Comparison of ENCODE assay signal across 8 cellular contexts in genomic region chr22:50308597-50308935, GRCh38. TPM values are rescaled to one million over a fixed set of nuclear protein-coding genes. Genes with fewer than 3 reads are reported as not detected.
DNase-seq lines count a peak whose midpoint lies in the region; ATAC-seq and TF ChIP-seq lines count a peak whose summit lies in the region.

No MANE protein-coding gene starts in this region.

- no peaks in the 10 kb centered on the region for H3K36me3 ChIP-seq in CD4-positive, CD25-positive, alpha-beta regulatory T cell (ENCODE audit: control insufficient read depth, insufficient read depth, low read length)
- no peaks in the 10 kb centered on the region for H3K36me3 ChIP-seq in muscle layer of colon (ENCODE audit: insufficient read depth, low read length)

- H3K4me3 ChIP-seq in CD4-positive, CD25-positive, alpha-beta regulatory T cell (ENCODE audit: low read depth, low read length) = no peak overlapping the region
- H3K4me3 ChIP-seq in NB4 (ENCODE audit: low read depth, low read length) (no peak overlapping the region), muscle layer of colon (ENCODE audit: low read depth in 1 of 2, low read length in 2 of 2) (no peak overlapping the region)

- H3K9ac ChIP-seq in muscle layer of colon (ENCODE audit: low read length) = no peak overlapping the region

- H3K27ac Mint-ChIP-seq in CD4-positive, CD25-positive, alpha-beta regulatory T cell = peak overlapping the region in 1 of 3 donors; percentile 80

- ATAC-seq in CD4-positive, CD25-positive, alpha-beta regulatory T cell (ENCODE audit: low read depth in 2 of 2) = no peak
- no peak for ATAC-seq in HG02981 (IDR thresholded peaks at IDR 0.05; ENCODE audit: unreplicated experiment)
- no peak for ATAC-seq in HG02642 (IDR thresholded peaks at IDR 0.05; ENCODE audit: poor library complexity, unreplicated experiment)

- no peaks in the 10 kb centered on the region for H3K27me3 ChIP-seq in CD4-positive, CD25-positive, alpha-beta regulatory T cell (ENCODE audit: control insufficient read depth, insufficient read depth, low read length)
- H3K27me3 ChIP-seq in muscle layer of colon (ENCODE audit: control insufficient read depth in 1 of 2, insufficient read depth in 2 of 2, low read length in 2 of 2) = no peaks in the 10 kb centered on the region

- TF ChIP-seq POLR2A in NB4 (IDR thresholded peaks at IDR 0.05; ENCODE audit: extremely low read depth, insufficient read length) = no peak

- peaks cover 13% of the 10 kb centered on the region for H3K4me1 ChIP-seq in CD4-positive, CD25-positive, alpha-beta regulatory T cell (ENCODE audit: control insufficient read depth, insufficient read depth, low read length, poor library complexity, severe bottlenecking)
- peaks cover 32% of the 10 kb centered on the region for H3K4me1 ChIP-seq in muscle layer of colon (ENCODE audit: insufficient read depth, low read length)

- peaks cover 26% of the 10 kb centered on the region for H3K27me3 Mint-ChIP-seq in CD4-positive, CD25-positive, alpha-beta regulatory T cell

- DNase-seq in CD4-positive, CD25-positive, alpha-beta regulatory T cell = no peak
- DNase-seq in NB4 (ENCODE audit: low read depth) (peak; percentile 93), dermis blood vessel endothelial cell (peak; percentile 40)
- DNase-seq in stimulated activated CD4-positive, alpha-beta T cell treated with anti-CD3 and anti-CD28 coated beads, Interleukin-1b, Interleukin-23, amount 100 ng/mL, for 48 hours = no peak
- DNase-seq in activated CD4-positive, alpha-beta T cell treated with anti-CD3 and anti-CD28 coated beads, Interleukin-2, amount 50 U/mL, for 48 hours = no peak

- peaks cover 0 to 2% (median 0%) of the 10 kb centered on the region in 7 donors for H3K9me3 Mint-ChIP-seq in CD4-positive, CD25-positive, alpha-beta regulatory T cell

- peak overlapping the region in 3 of 4 donors; percentile 6 to 48 (median 46) for H3K4me3 Mint-ChIP-seq in CD4-positive, CD25-positive, alpha-beta regulatory T cell

- no peaks in the 10 kb centered on the region for H3K36me3 Mint-ChIP-seq in CD4-positive, CD25-positive, alpha-beta regulatory T cell

- H3K27ac ChIP-seq in CD4-positive, CD25-positive, alpha-beta regulatory T cell (ENCODE audit: insufficient read depth, low read length, poor library complexity, severe bottlenecking) = no peak overlapping the region
- peak overlapping the region; percentile 54 for H3K27ac ChIP-seq in muscle layer of colon (ENCODE audit: low read depth, low read length)

- no peak for TF ChIP-seq CTCF in NB4 (IDR thresholded peaks at IDR 0.05; ENCODE audit: low read depth, low read length)

- H3K9me3 ChIP-seq in CD4-positive, CD25-positive, alpha-beta regulatory T cell (ENCODE audit: control insufficient read depth in 2 of 2, low read length in 2 of 2) = no peaks in the 10 kb centered on the region
- no peaks in the 10 kb centered on the region for H3K9me3 ChIP-seq in muscle layer of colon (ENCODE audit: low read length)

- H3K4me1 Mint-ChIP-seq in CD4-positive, CD25-positive, alpha-beta regulatory T cell = peaks cover 0 to 14% (median 3%) of the 10 kb centered on the region in 4 donors

RNA-seq across cellular contexts. Expression of gene PLXNB2, which starts 1.1 kb away (rescaled TPM):
- total RNA-seq in CD4-positive, CD25-positive, alpha-beta regulatory T cell = 3.7 TPM
- under 1 TPM in 3 of 4 donors, not detected in 1; 0.36 to 0.67 (median 0.42) TPM for polyA plus RNA-seq in CD4-positive, CD25-positive, alpha-beta regulatory T cell
- total RNA-seq in dermis blood vessel endothelial cell = 96.1 and 135 TPM in 2 replicates

RNA-seq across cellular contexts. Expression of gene DENND6B, which starts 18.2 kb away (rescaled TPM):
- 2.1 TPM for total RNA-seq in CD4-positive, CD25-positive, alpha-beta regulatory T cell
- polyA plus RNA-seq in CD4-positive, CD25-positive, alpha-beta regulatory T cell = under 1 TPM; 0.48 to 0.69 (median 0.53) TPM
- total RNA-seq in dermis blood vessel endothelial cell = 1.3 and 3.6 TPM in 2 replicates

RNA-seq across cellular contexts. Expression of gene PPP6R2, which starts 34.6 kb away (rescaled TPM):
- total RNA-seq in CD4-positive, CD25-positive, alpha-beta regulatory T cell = 85.7 TPM
- 10 to 100 TPM; 15.9 to 19.4 (median 17.2) TPM for polyA plus RNA-seq in CD4-positive, CD25-positive, alpha-beta regulatory T cell
- 67.0 and 82.9 TPM in 2 replicates for total RNA-seq in dermis blood vessel endothelial cell

RNA-seq across cellular contexts. Expression of gene MAPK11, which starts 38.4 kb away (rescaled TPM):
- 9.3 TPM for total RNA-seq in CD4-positive, CD25-positive, alpha-beta regulatory T cell
- polyA plus RNA-seq in CD4-positive, CD25-positive, alpha-beta regulatory T cell = under 1 TPM; 0.10 to 0.52 (median 0.21) TPM
- total RNA-seq in dermis blood vessel endothelial cell = 21.4 and 41.7 TPM in 2 replicates

RNA-seq across cellular contexts. Expression of gene MAPK12, which starts 47.1 kb away (rescaled TPM):
- 2.0 TPM for total RNA-seq in CD4-positive, CD25-positive, alpha-beta regulatory T cell
- polyA plus RNA-seq in CD4-positive, CD25-positive, alpha-beta regulatory T cell = under 1 TPM in 2 of 4 donors, not detected in 2; 0.03 to 0.05 TPM
- total RNA-seq in dermis blood vessel endothelial cell = 73.4 and 118 TPM in 2 replicates

Comparison
In these comparisons a context has a peak if more than half of its experiments do, and no peak if none do; other contexts are left out.
1. DNase-seq: peak in NB4 (single experiment) and dermis blood vessel endothelial cell (single experiment); none in CD4-positive, CD25-positive, alpha-beta regulatory T cell (0 of 3), stimulated activated CD4-positive, alpha-beta T cell treated with anti-CD3 and anti-CD28 coated beads, Interleukin-1b, Interleukin-23, amount 100 ng/mL, for 48 hours (single experiment) and activated CD4-positive, alpha-beta T cell treated with anti-CD3 and anti-CD28 coated beads, Interleukin-2, amount 50 U/mL, for 48 hours (0 of 2).
2. RNA of gene PLXNB2, which starts 1.1 kb away (total RNA-seq): 96.1 to 135 TPM in dermis blood vessel endothelial cell; 3.7 TPM in CD4-positive, CD25-positive, alpha-beta regulatory T cell (single experiment); every median in the first group is over 10 times any median in the second.